18 cellular contexts compared by ENCODE assay signal in the genomic region with DNA sequence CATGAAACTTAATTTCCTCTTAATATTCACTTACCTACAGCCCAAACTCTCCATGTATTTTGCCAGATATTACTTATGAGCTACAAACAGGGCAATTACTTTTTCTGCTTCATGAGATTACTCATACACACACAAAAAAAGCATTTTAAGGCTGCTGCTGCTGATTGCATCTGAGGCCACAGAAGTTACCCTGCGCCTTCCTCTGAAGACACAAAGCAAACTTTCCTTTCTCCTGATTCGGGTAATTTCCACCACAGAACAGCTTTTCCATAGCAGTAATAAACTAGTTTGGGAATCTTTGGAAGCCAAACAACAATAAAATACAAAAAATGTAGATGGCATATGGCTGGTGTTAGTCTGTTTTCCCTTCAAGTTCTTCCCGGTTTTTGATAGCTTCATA. TPM values are rescaled to one million over a fixed set of nuclear protein-coding genes. Genes with fewer than 3 reads are reported as not detected.
DNase-seq lines count a peak whose midpoint lies in the region; ATAC-seq and TF ChIP-seq lines count a peak whose summit lies in the region.
"Had no signal": no experiment of that assay in that cellular context is flagged by ENCODE, and none has a peak within 500 bp of the region (broad histone marks: within the 10 kb centered on the region; RNA-seq: fewer than 3 reads in every experiment).

No MANE protein-coding gene starts in this region.

- peaks cover 76% of the 10 kb centered on the region for H3K4me1 Mint-ChIP-seq in activated T-cell treated with anti-CD3 and anti-CD28 coated beads, Interleukin-2, amount 50 U/mL, for 24 hours (ENCODE audit: low read depth)
- H3K4me1 Mint-ChIP-seq in activated T-cell treated with anti-CD3 and anti-CD28 coated beads, Interleukin-2, amount 50 U/mL, for 4 hours (ENCODE audit: low read depth), result peaks cover 63% of the 10 kb centered on the region
- H3K4me1 Mint-ChIP-seq in activated naive CD8-positive, alpha-beta T cell treated with anti-CD3 and anti-CD28 coated beads, Interleukin-2, amount 50 U/mL, for 24 hours, result peaks cover 72% of the 10 kb centered on the region

- no peak overlapping the region; the same call in 1 of the 2 replicates for H3K9ac ChIP-seq in IMR-90 (ENCODE audit: low read depth, low read length)

- H3K27me3 Mint-ChIP-seq in activated T-cell treated with anti-CD3 and anti-CD28 coated beads, Interleukin-2, amount 50 U/mL, for 24 hours, result no peaks in the 10 kb centered on the region
- H3K27me3 Mint-ChIP-seq in activated T-cell treated with anti-CD3 and anti-CD28 coated beads, Interleukin-2, amount 50 U/mL, for 4 hours (ENCODE audit: low read depth), result no peaks in the 10 kb centered on the region
- H3K27me3 Mint-ChIP-seq in activated naive CD8-positive, alpha-beta T cell treated with anti-CD3 and anti-CD28 coated beads, Interleukin-2, amount 50 U/mL, for 24 hours, result no peaks in the 10 kb centered on the region
- H3K27me3 Mint-ChIP-seq: dendritic cell treated with granulocyte-macrophage colony-stimulating factor and Interleukin-4, amounts not matched to agents 40 ng/mL and 50 ng/mL, for 4 days had no signal

- no peak overlapping the region for H3K18ac ChIP-seq in IMR-90 (ENCODE audit: low read depth, low read length)

- peaks cover 60% of the 10 kb centered on the region for H3K79me2 ChIP-seq in osteoblast (ENCODE audit: insufficient read depth, low read length)

- no peak overlapping the region for H4K5ac ChIP-seq in IMR-90 (ENCODE audit: low read depth, low read length)

- BruUV-seq in IMR-90 (replicated peaks; lab: Mats Ljungman, UMichigan), result no TSS peak

- H2BK5ac ChIP-seq in IMR-90 (ENCODE audit: low read depth, low read length, poor library complexity, severe bottlenecking), result no peak overlapping the region

- H3K14ac ChIP-seq in IMR-90 (replicated peaks; ENCODE audit: low read depth, low read length), result no peak overlapping the region

- H2AFZ ChIP-seq in IMR-90 (replicated peaks; ENCODE audit: low read length, poor library complexity) (no peak overlapping the region), osteoblast (ENCODE audit: low read length) (peak overlapping the region; percentile 33)

- no peak overlapping the region for H3K4ac ChIP-seq in IMR-90 (ENCODE audit: low read depth, low read length)

- no peak overlapping the region for H2BK120ac ChIP-seq in IMR-90 (ENCODE audit: low read depth, low read length)

- 0 out of 2 replicates have a peak, but pooled peaks cover 1% of the 10 kb centered on the region for H3K9me1 ChIP-seq in IMR-90 (ENCODE audit: insufficient read depth, low read length)

- WGBS in IMR-90 (ENCODE audit: extremely low coverage in 2 of 2, insufficient read length in 1 of 2), 2 experiments, result no CpG with 5 or more reads among the region's 3 CpGs

- peaks cover 10% of the 10 kb centered on the region; the same call in 1 of the 2 replicates for H4K20me1 ChIP-seq in IMR-90 (ENCODE audit: insufficient read depth, low read length)
- peaks cover 4% of the 10 kb centered on the region for H4K20me1 ChIP-seq in osteoblast (ENCODE audit: insufficient read depth, low read length)

- CTCF ChIA-PET in IMR-90 (lab: Yijun Ruan, JAX) (no interaction called here), GM10248 (lab: Yijun Ruan, JAX) (interaction anchor here (1.4 kb wide), 1 partner anchor 93 kb away, joined by 3 read pairs; no protein-coding TSS in a partner anchor)

- H3K27ac Mint-ChIP-seq in activated T-cell treated with anti-CD3 and anti-CD28 coated beads, Interleukin-2, amount 50 U/mL, for 24 hours, result peak overlapping the region; percentile 70
- H3K27ac Mint-ChIP-seq in activated naive CD8-positive, alpha-beta T cell treated with anti-CD3 and anti-CD28 coated beads, Interleukin-2, amount 50 U/mL, for 24 hours, result peak overlapping the region; percentile 45
- H3K27ac Mint-ChIP-seq: activated naive CD4-positive, alpha-beta T cell treated with anti-CD3 and anti-CD28 coated beads for 36 hours; dendritic cell treated with granulocyte-macrophage colony-stimulating factor and Interleukin-4, amounts not matched to agents 40 ng/mL and 50 ng/mL, for 4 days had no signal

- no peak for DNase-seq in activated T-cell treated with anti-CD3 and anti-CD28 coated beads, Interleukin-2, amount 50 U/mL, for 24 hours
- DNase-seq in activated T-cell treated with anti-CD3 and anti-CD28 coated beads, Interleukin-2, amount 50 U/mL, for 4 hours, result no peak
- DNase-seq in IMR-90, result no peak
- DNase-seq in activated naive CD8-positive, alpha-beta T cell treated with anti-CD3 and anti-CD28 coated beads, Interleukin-2, amount 50 U/mL, for 24 hours, result no peak
- DNase-seq in osteoblast (ENCODE audit: insufficient read length, low spot score, missing footprints), result no peak
- DNase-seq in GM10248 (ENCODE audit: extremely low spot score), result no peak
- no peak for DNase-seq in NAMALWA (ENCODE audit: low spot score)
- DNase-seq in KBM-7, result no peak
- DNase-seq: activated naive CD4-positive, alpha-beta T cell treated with anti-CD3 and anti-CD28 coated beads for 36 hours; EL; left ventricle myocardium inferior; NCI-H1105 treated with DMSO at 0.1 percent for 48 hours; NCI-H526 treated with DMSO at 0.1 percent for 48 hours; ovary; stimulated activated CD4-positive, alpha-beta T cell treated with anti-CD3 and anti-CD28 coated beads, Interleukin-2, amount 100 ng/mL, for 24 hours; substantia nigra had no signal

- H4K8ac ChIP-seq in IMR-90 (ENCODE audit: low read depth in 2 of 2, low read length in 2 of 2), result no peak overlapping the region

- no peak for TF ChIP-seq POLR2A in IMR-90 (IDR thresholded peaks at IDR 0.05; ENCODE audit: low read depth, low read length)

- H2BK20ac ChIP-seq in IMR-90 (ENCODE audit: low read depth, low read length), result no peak overlapping the region; the same call in 1 of the 2 replicates

- no peak for TF ChIP-seq CTCF in IMR-90 (conservative IDR thresholded peaks at IDR 0.05; ENCODE audit: low read depth, low read length)
- TF ChIP-seq CTCF in osteoblast (IDR thresholded peaks at IDR 0.05; ENCODE audit: extremely low read depth, low read depth, low read length), result no peak
- TF ChIP-seq CTCF in GM10248 (IDR thresholded peaks at IDR 0.05; ENCODE audit: control extremely low read depth, extremely low read depth, low read depth, missing control alignments), result no peak

- no peak overlapping the region for H2AK9ac ChIP-seq in IMR-90 (replicated peaks; ENCODE audit: low read depth, low read length, poor library complexity)

- H3K27ac ChIP-seq in IMR-90 (ENCODE audit: insufficient read depth, low read length) (no peak overlapping the region), osteoblast (ENCODE audit: low read depth, low read length) (no peak overlapping the region)
- H3K27ac ChIP-seq: left ventricle myocardium inferior, ovary had no signal

- H3K4me1 ChIP-seq in IMR-90 (ENCODE audit: control insufficient read depth, insufficient read depth, low read length) (peaks cover 11% of the 10 kb centered on the region), osteoblast (ENCODE audit: insufficient read depth, low read length) (peaks cover 18% of the 10 kb centered on the region)

- no peak overlapping the region for H3K56ac ChIP-seq in IMR-90 (ENCODE audit: extremely low read depth, insufficient read depth, low read length)

- dilution Hi-C loops in IMR-90 (cut with HindIII; ENCODE audit: low sequenced_read_pairs, unreplicated experiment), result no loop called here

- no peaks in the 10 kb centered on the region for H3K27me3 ChIP-seq in IMR-90 (ENCODE audit: control insufficient read depth, insufficient read depth, low read length)
- H3K27me3 ChIP-seq in osteoblast (ENCODE audit: insufficient read depth, low read length), result no peaks in the 10 kb centered on the region
- H3K27me3 ChIP-seq: ovary had no signal

- H3K36me3 ChIP-seq in IMR-90 (ENCODE audit: control insufficient read depth, insufficient read depth, low read length) (peaks cover 4% of the 10 kb centered on the region), osteoblast (ENCODE audit: insufficient read depth, low read length) (no peaks in the 10 kb centered on the region)
- H3K36me3 ChIP-seq: left ventricle myocardium inferior, ovary had no signal

- no peaks in the 10 kb centered on the region for H3K9me3 Mint-ChIP-seq in activated T-cell treated with anti-CD3 and anti-CD28 coated beads, Interleukin-2, amount 50 U/mL, for 24 hours
- no peaks in the 10 kb centered on the region for H3K9me3 Mint-ChIP-seq in activated T-cell treated with anti-CD3 and anti-CD28 coated beads, Interleukin-2, amount 50 U/mL, for 4 hours
- H3K9me3 Mint-ChIP-seq in activated naive CD8-positive, alpha-beta T cell treated with anti-CD3 and anti-CD28 coated beads, Interleukin-2, amount 50 U/mL, for 24 hours, result no peaks in the 10 kb centered on the region
- H3K9me3 Mint-ChIP-seq: activated naive CD4-positive, alpha-beta T cell treated with anti-CD3 and anti-CD28 coated beads for 36 hours had no signal

- H3K36me3 Mint-ChIP-seq in activated T-cell treated with anti-CD3 and anti-CD28 coated beads, Interleukin-2, amount 50 U/mL, for 24 hours (ENCODE audit: low read depth), result peaks cover 50% of the 10 kb centered on the region
- peaks cover 20% of the 10 kb centered on the region for H3K36me3 Mint-ChIP-seq in activated T-cell treated with anti-CD3 and anti-CD28 coated beads, Interleukin-2, amount 50 U/mL, for 4 hours (ENCODE audit: insufficient read depth)
- H3K36me3 Mint-ChIP-seq in activated naive CD8-positive, alpha-beta T cell treated with anti-CD3 and anti-CD28 coated beads, Interleukin-2, amount 50 U/mL, for 24 hours (ENCODE audit: low read depth), result peaks cover 17% of the 10 kb centered on the region

- POLR2A ChIA-PET in IMR-90 (lab: Charles Lee; ENCODE audit: unreplicated experiment), result no interaction called here
- POLR2A ChIA-PET in GM10248 (lab: Yijun Ruan, JAX), result no interaction called here

- H3K4me3 Mint-ChIP-seq in activated T-cell treated with anti-CD3 and anti-CD28 coated beads, Interleukin-2, amount 50 U/mL, for 24 hours, result peak overlapping the region; percentile 45
- H3K4me3 Mint-ChIP-seq in activated T-cell treated with anti-CD3 and anti-CD28 coated beads, Interleukin-2, amount 50 U/mL, for 4 hours, result no peak overlapping the region
- no peak overlapping the region for H3K4me3 Mint-ChIP-seq in activated naive CD8-positive, alpha-beta T cell treated with anti-CD3 and anti-CD28 coated beads, Interleukin-2, amount 50 U/mL, for 24 hours
- H3K4me3 Mint-ChIP-seq: activated naive CD4-positive, alpha-beta T cell treated with anti-CD3 and anti-CD28 coated beads for 36 hours; dendritic cell treated with granulocyte-macrophage colony-stimulating factor and Interleukin-4, amounts not matched to agents 40 ng/mL and 50 ng/mL, for 4 days had no signal

- no peak overlapping the region for H3K23ac ChIP-seq in IMR-90 (ENCODE audit: low read depth, low read length)

- in situ Hi-C loops in IMR-90 (cut with MboI; ENCODE audit: low sequenced_read_pairs), result no loop called here
- in situ Hi-C loops in KBM-7 (cut with MboI; ENCODE audit: low pct_unique_long_range_greater_than_20kb, low sequenced_read_pairs), result no loop called here

- H2AK5ac ChIP-seq in IMR-90 (ENCODE audit: low read depth, low read length), result no peak overlapping the region

- intact Hi-C loops in IMR-90 (cut with micrococcal nuclease), result no loop called here

- no peak overlapping the region for H4K91ac ChIP-seq in IMR-90 (ENCODE audit: insufficient read depth, low read depth, low read length)

- no peak for TF ChIP-seq RAD21 in IMR-90 (IDR thresholded peaks at IDR 0.05; ENCODE audit: low read length)

- no peak overlapping the region for H3K4me2 ChIP-seq in IMR-90 (ENCODE audit: low read depth, low read length)
- peak overlapping the region; percentile 16 for H3K4me2 ChIP-seq in osteoblast (ENCODE audit: insufficient read depth, low read length)

- no peak for ATAC-seq in activated T-cell treated with anti-CD3 and anti-CD28 coated beads, Interleukin-2, amount 50 U/mL, for 4 hours
- ATAC-seq in IMR-90 (ENCODE audit: low read depth), result 0 out of 2 replicates have a peak, but pooled peaks have one; percentile 21
- ATAC-seq in activated naive CD8-positive, alpha-beta T cell treated with anti-CD3 and anti-CD28 coated beads, Interleukin-2, amount 50 U/mL, for 24 hours, result peak; percentile 55
- ATAC-seq: Panc1 had no signal

- peaks cover 14 to 39% of the 10 kb centered on the region in 2 experiments for H3K79me1 ChIP-seq in IMR-90 (ENCODE audit: low read depth in 1 of 2, low read length in 2 of 2)

- no peaks in the 10 kb centered on the region for H3K9me3 ChIP-seq in IMR-90 (ENCODE audit: control insufficient read depth, insufficient read depth, low read length)
- no peaks in the 10 kb centered on the region for H3K9me3 ChIP-seq in osteoblast (ENCODE audit: low read depth, low read length)
- H3K9me3 ChIP-seq: left ventricle myocardium inferior, ovary had no signal

- no peak overlapping the region for H2BK15ac ChIP-seq in IMR-90 (ENCODE audit: low read depth, low read length)

- H3K4me3 ChIP-seq in IMR-90 (ENCODE audit: insufficient read depth, low read depth, low read length) (no peak overlapping the region), osteoblast (ENCODE audit: insufficient read depth, low read length) (no peak overlapping the region)
- H3K4me3 ChIP-seq: left ventricle myocardium inferior, ovary had no signal

RNA-seq across cellular contexts. Expression of gene TTC32, which starts 6.2 kb away (rescaled TPM):
- 1 to 10 TPM; 9.2 to 9.3 (median 9.3) TPM for total RNA-seq in activated T-cell treated with anti-CD3 and anti-CD28 coated beads, Interleukin-2, amount 50 U/mL, for 4 hours
- total RNA-seq in IMR-90 (2012; rRNA removed) (1.1 and 1.9 TPM in 2 replicates), osteoblast (10.3 and 14.8 TPM in 2 replicates)
- 2.5 and 3.9 TPM in 2 replicates for polyA plus RNA-seq in IMR-90 (2012; rRNA removed)
- 1.1 and 1.5 TPM in 2 replicates for polyA plus RNA-seq in IMR-90 (2012; cell fraction: cytosol; rRNA removed)
- 7.9 and 15.0 TPM in 2 replicates for polyA plus RNA-seq in IMR-90 (2012; cell fraction: nucleus; rRNA removed; ENCODE audit: low replicate concordance)

Comparison
In these comparisons a context has a peak if more than half of its experiments do, and no peak if none do; other contexts are left out.
1. ATAC-seq: peak in IMR-90 (single experiment) and activated naive CD8-positive, alpha-beta T cell treated with anti-CD3 and anti-CD28 coated beads, Interleukin-2, amount 50 U/mL, for 24 hours (single experiment); none in activated T-cell treated with anti-CD3 and anti-CD28 coated beads, Interleukin-2, amount 50 U/mL, for 4 hours (0 of 2).